In the genomic region with DNA sequence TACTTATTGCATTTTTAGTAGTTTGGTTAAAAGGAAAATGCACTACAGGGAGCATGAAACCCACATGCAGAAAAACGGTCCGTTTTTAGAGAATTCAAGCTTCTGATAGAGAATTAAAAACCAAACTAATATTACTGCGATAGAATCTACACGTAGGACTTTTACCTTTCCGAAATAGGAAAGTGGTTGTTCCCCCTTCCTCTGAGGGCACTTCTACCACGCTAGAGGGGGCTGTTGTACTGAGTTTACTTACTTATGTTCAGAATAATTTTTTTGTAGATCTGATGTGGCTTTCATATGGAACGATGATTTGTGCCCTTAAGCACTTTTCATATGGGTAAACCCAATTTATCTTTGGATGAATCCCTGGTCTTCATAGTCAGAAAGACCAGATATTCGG, we compare ENCODE assay signal across 8 cellular contexts.
DNase-seq lines count a peak whose midpoint lies in the region; ATAC-seq, FAIRE-seq and TF ChIP-seq lines count a peak whose summit lies in the region.

No MANE protein-coding gene starts in this region.

- H3K9me2 ChIP-seq in MM.1S (replicated peaks; ENCODE audit: insufficient read depth, low read length) = no peaks in the 10 kb centered on the region

- H3K4me2 ChIP-seq in MM.1S (ENCODE audit: low read depth, low read length) = no peak overlapping the region

- H3K27ac ChIP-seq in MM.1S (ENCODE audit: low read length) = no peak overlapping the region
- no peak overlapping the region for H3K27ac ChIP-seq in SJSA1
- H3K27ac ChIP-seq in kidney (ENCODE audit: low read depth in 2 of 2, low read length in 2 of 2) = no peak overlapping the region

- peaks cover 19% of the 10 kb centered on the region for H3K4me1 Mint-ChIP-seq in brain

- H2AFZ ChIP-seq in MM.1S (ENCODE audit: low read length) = no peak overlapping the region

- no peak for FAIRE-seq in kidney (lab: Jason Lieb, UNC)

- no peak for ATAC-seq in HG02938 (IDR thresholded peaks at IDR 0.05; ENCODE audit: unreplicated experiment)

- H3K79me2 ChIP-seq in MM.1S (ENCODE audit: low read length) = no peaks in the 10 kb centered on the region

- peaks cover 28% of the 10 kb centered on the region for H3K36me3 Mint-ChIP-seq in brain

- no peaks in the 10 kb centered on the region for H3K27me3 ChIP-seq in MM.1S (replicated peaks; ENCODE audit: insufficient read depth, low read length)
- H3K27me3 ChIP-seq in SJSA1 (replicated peaks) = no peaks in the 10 kb centered on the region; the same call in 1 of the 2 replicates

- H3K9me3 ChIP-seq in MM.1S (replicated peaks; ENCODE audit: insufficient read depth, low read length) (no peaks in the 10 kb centered on the region), SJSA1 (replicated peaks) (no peaks in the 10 kb centered on the region), kidney (ENCODE audit: control insufficient read depth in 1 of 2, low read length in 2 of 2) (no peaks in the 10 kb centered on the region)

- no peaks in the 10 kb centered on the region for H3F3A ChIP-seq in MM.1S (ENCODE audit: insufficient read depth, low read length)

- H3K4me1 ChIP-seq in MM.1S (ENCODE audit: low read length) (no peaks in the 10 kb centered on the region), SJSA1 (replicated peaks) (no peaks in the 10 kb centered on the region; the same call in 1 of the 2 replicates), kidney (ENCODE audit: control insufficient read depth in 1 of 2, insufficient read depth in 1 of 2, low read depth in 1 of 2, low read length in 2 of 2) (no peaks in the 10 kb centered on the region)

- H3K27ac Mint-ChIP-seq in brain = peak overlapping the region in 1 of 5 experiments; percentile 20

- TF ChIP-seq CTCF in MM.1S (IDR thresholded peaks at IDR 0.05; ENCODE audit: low read length) (peak; percentile 59), brain (conservative IDR thresholded peaks at IDR 0.05) (peak; percentile 79 to 82), kidney (IDR thresholded peaks at IDR 0.05; ENCODE audit: borderline replicate concordance, extremely low read depth, insufficient read depth) (peak; percentile 41)

- H3K4me3 ChIP-seq in MM.1S (ENCODE audit: low read length) (no peak overlapping the region), SJSA1 (no peak overlapping the region), kidney (ENCODE audit: low read length in 2 of 2) (no peak overlapping the region)

- H3K4me3 Mint-ChIP-seq in brain = no peak overlapping the region

- DNase-seq in NCI-H2227 (lab: John Stamatoyannopoulos, UW; ENCODE audit: unreplicated experiment) (peak; percentile 60), NCI-H2227 treated with DMSO at 0.1 percent for 48 hours (lab: John Stamatoyannopoulos, UW) (no peak), MM.1S (peak; percentile 52), SJSA1 (ENCODE audit: low read depth in 1 of 2, low spot score in 2 of 2) (peak; percentile 44 to 48), kidney (no peak)
- DNase-seq in stimulated activated CD8-positive, alpha-beta memory T cell treated with anti-CD3 and anti-CD28 coated beads, Interleukin-12 subunit alpha, Interleukin-12 subunit beta, amount 100 ng/mL, for 1 hour (ENCODE audit: low read depth) = peak; percentile 14

- no peaks in the 10 kb centered on the region for H4K20me1 ChIP-seq in MM.1S (ENCODE audit: insufficient read depth, low read length)

- intact Hi-C loops in kidney (cut with DNase I) = loop anchor here (10.0 kb wide), 1 partner anchor 491 kb away; no protein-coding TSS in a partner anchor

- H3K9ac ChIP-seq in MM.1S (ENCODE audit: low read length) (no peak overlapping the region), kidney (ENCODE audit: low read length in 2 of 2) (no peak overlapping the region)

- no peaks in the 10 kb centered on the region for H3K9me3 Mint-ChIP-seq in brain

- H3K36me3 ChIP-seq in MM.1S (replicated peaks; ENCODE audit: insufficient read depth, low read length) (no peaks in the 10 kb centered on the region), SJSA1 (no peaks in the 10 kb centered on the region), kidney (ENCODE audit: control insufficient read depth in 1 of 2, insufficient read depth in 2 of 2, low read length in 2 of 2) (no peaks in the 10 kb centered on the region)

- peaks cover 3% of the 10 kb centered on the region for H3K27me3 Mint-ChIP-seq in brain

Comparison
In these comparisons a context has a peak if more than half of its experiments do, and no peak if none do; other contexts are left out.
1. DNase-seq: peak in NCI-H2227 (single experiment), MM.1S (single experiment), SJSA1 (2 of 2) and stimulated activated CD8-positive, alpha-beta memory T cell treated with anti-CD3 and anti-CD28 coated beads, Interleukin-12 subunit alpha, Interleukin-12 subunit beta, amount 100 ng/mL, for 1 hour (single experiment); none in NCI-H2227 treated with DMSO at 0.1 percent for 48 hours (single experiment) and kidney (single experiment).
2. Peak in every context shown above with its lines, with median percentiles within 50 percentile points of each other: CTCF ChIP-seq.